8 cellular contexts compared by ENCODE assay signal in the genomic region with DNA sequence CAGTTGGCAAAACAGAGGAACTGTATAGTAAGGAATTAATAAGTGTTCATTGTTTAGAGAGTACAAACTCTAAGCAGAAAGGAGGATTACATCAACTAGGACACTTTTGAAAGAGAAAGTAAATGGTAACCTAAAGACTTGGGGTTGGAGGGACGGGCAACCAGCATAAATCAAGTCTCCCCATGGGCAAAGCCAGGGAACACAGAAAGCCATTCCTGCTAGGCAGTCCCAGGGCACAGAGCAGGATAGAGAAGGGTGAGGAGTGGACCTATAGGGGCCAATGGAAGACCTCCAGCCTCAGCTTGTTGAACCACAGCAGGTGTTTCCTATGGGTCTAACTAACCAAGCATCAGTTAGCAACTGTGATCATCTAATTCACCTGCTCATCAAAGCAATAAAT. TPM values are rescaled to one million over a fixed set of nuclear protein-coding genes. Genes with fewer than 3 reads are reported as not detected.
DNase-seq lines count a peak whose midpoint lies in the region; ATAC-seq, FAIRE-seq and TF ChIP-seq lines count a peak whose summit lies in the region.

No MANE protein-coding gene starts in this region.

- no peak for TF ChIP-seq EP300 in GM12878 (IDR thresholded peaks at IDR 0.05; ENCODE audit: borderline replicate concordance in 1 of 2, control insufficient read depth in 1 of 2, low read depth in 2 of 2, low read length in 2 of 2)

- H3K36me3 ChIP-seq in GM12878 (ENCODE audit: control insufficient read depth in 2 of 2, insufficient read depth in 2 of 2, low read length in 1 of 2): no peaks in the 10 kb centered on the region
- no peaks in the 10 kb centered on the region for H3K36me3 ChIP-seq in esophagus squamous epithelium

- SMC1A ChIA-PET in GM12878 (lab: Charles Lee; ENCODE audit: uncharacterized antibody, unreplicated experiment): interaction anchor here (0.6 to 2.2 kb wide), 5 partner anchors 9 to 53 kb away, joined by 4 to 10 read pairs (median 6); partner anchors contain the start of gene ERAP1

- intact Hi-C loops in GM12878 (cut with micrococcal nuclease; ENCODE audit: unreplicated experiment) (loop anchor here (1.0 kb wide), 1 partner anchor 9 kb away; no protein-coding TSS in a partner anchor), esophagus squamous epithelium (cut with DNase I) (no loop called here)

- FAIRE-seq in GM12878 (lab: Jason Lieb, UNC): no peak

- H3K27me3 ChIP-seq in GM12878 (replicated peaks in 1 of 2; ENCODE audit: control insufficient read depth in 2 of 2, insufficient read depth in 2 of 2, low read length in 1 of 2): no peaks in the 10 kb centered on the region
- peaks cover 0 to 19% (median 0%) of the 10 kb centered on the region in 4 donors for H3K27me3 ChIP-seq in esophagus squamous epithelium

- RAD21 ChIA-PET in GM12878 (lab: Charles Lee; ENCODE audit: unreplicated experiment): interaction anchor here (0.6 to 1.2 kb wide), 4 partner anchors 11 to 116 kb away, joined by 3 to 6 read pairs (median 4); no protein-coding TSS in a partner anchor

- ATAC-seq in GM21390 (IDR thresholded peaks at IDR 0.05; ENCODE audit: unreplicated experiment) (peak; percentile 37), HG03378 (IDR thresholded peaks at IDR 0.05; ENCODE audit: unreplicated experiment) (peak; percentile 29), GM12878 (peak; percentile 73)

- peak overlapping the region; percentile 72 for H3K9ac ChIP-seq in GM12878 (ENCODE audit: control insufficient read depth, insufficient read depth, low read length)

- H3K9me3 ChIP-seq in GM12878 (replicated peaks; ENCODE audit: control insufficient read depth, insufficient read depth, low read length): no peaks in the 10 kb centered on the region
- H3K9me3 ChIP-seq in esophagus squamous epithelium: no peaks in the 10 kb centered on the region

- in situ Hi-C loops in GM12878 (cut with MboI): no loop called here

- H2AFZ ChIP-seq in GM12878 (ENCODE audit: control insufficient read depth, low read depth, low read length): peak overlapping the region; percentile 98

- CTCF ChIA-PET in GM12878 (lab: Yijun Ruan, JAX): interaction anchor here (1.2 to 2.8 kb wide), 5 partner anchors 12 to 344 kb away, joined by 3 to 10 read pairs (median 5); no protein-coding TSS in a partner anchor

- BruUV-seq in GM12878 (replicated peaks; lab: Mats Ljungman, UMichigan): no TSS peak

- H3K4me2 ChIP-seq in GM12878 (ENCODE audit: control insufficient read depth, insufficient read depth): peak overlapping the region; percentile 100

- DNase-seq in GM12865 (ENCODE audit: low read depth) (peak; percentile 26), GM12878 (ENCODE audit: low read depth, low spot score) (no peak), glomerular visceral epithelial cell (ENCODE audit: extremely low spot score) (no peak), esophagus squamous epithelium (lab: John Stamatoyannopoulos, UW) (no peak), NCI-H2196 (lab: John Stamatoyannopoulos, UW; ENCODE audit: unreplicated experiment) (no peak)
- no peak for DNase-seq in activated effector memory CD4-positive, alpha-beta T cell treated with anti-CD3 and anti-CD28 coated beads, Interleukin-2, amount 50 U/mL, for 16 hours

- no peaks in the 10 kb centered on the region for H4K20me1 ChIP-seq in GM12878 (ENCODE audit: control insufficient read depth, insufficient read depth)

- H3K27ac ChIP-seq in GM12878 (ENCODE audit: control insufficient read depth, insufficient read depth) (peak overlapping the region; percentile 82), esophagus squamous epithelium (peak overlapping the region in 1 of 4 donors; percentile 35)

- peaks cover 15% of the 10 kb centered on the region for H3K4me1 ChIP-seq in GM12878 (ENCODE audit: control insufficient read depth, insufficient read depth, low read length)
- H3K4me1 ChIP-seq in esophagus squamous epithelium: peaks cover 0 to 28% (median 0%) of the 10 kb centered on the region in 3 donors

- TF ChIP-seq POLR2A in GM12878 (IDR thresholded peaks at IDR 0.05; ENCODE audit: low read depth, low read length) (no peak), esophagus squamous epithelium (IDR thresholded peaks at IDR 0.05) (no peak)

- 57% methylated on average over 1 of the region's 1 CpG for WGBS in GM12878 (ENCODE audit: insufficient coverage, insufficient replicate concordance, low lambda C conversion rate, missing lambda C conversion rate)
- WGBS in esophagus squamous epithelium, 2 donors: 33 to 50% methylated on average over 1 of the region's 1 CpG

- H3K4me3 ChIP-seq in GM12865 (ENCODE audit: low read depth, low read length): peak overlapping the region; percentile 65
- peak overlapping the region; percentile 53 for H3K4me3 ChIP-seq in GM12878
- peak overlapping the region in 1 of 4 donors; percentile 31 for H3K4me3 ChIP-seq in esophagus squamous epithelium

- no peaks in the 10 kb centered on the region for H3K79me2 ChIP-seq in GM12878 (ENCODE audit: control insufficient read depth, insufficient read depth, low read length)

- POLR2A ChIA-PET in GM12878 (lab: Charles Lee): interaction anchor here (0.8 to 1.1 kb wide), 3 partner anchors 9 to 66 kb away, joined by 3 to 8 read pairs (median 3); partner anchors contain the start of gene ERAP1

- TF ChIP-seq RAD21 in GM12878 (IDR thresholded peaks at IDR 0.05; ENCODE audit: insufficient read depth, low read depth, low read length): no peak

- TF ChIP-seq CTCF in GM12865 (IDR thresholded peaks at IDR 0.05; ENCODE audit: insufficient read depth, low read depth, low read length, missing control alignments): no peak
- TF ChIP-seq CTCF in GM12878 (IDR thresholded peaks at IDR 0.05 in 2 of 3, conservative IDR thresholded peaks at IDR 0.05 in 1 of 3; ENCODE audit: control insufficient read depth in 2 of 3, extremely low read depth in 1 of 3, insufficient read depth in 1 of 3, low read depth in 3 of 3, low read length in 3 of 3): no peak
- TF ChIP-seq CTCF in esophagus squamous epithelium (IDR thresholded peaks at IDR 0.05): no peak

TF ChIP-seq in GM12878, 131 proteins besides CTCF, POLR2A, EP300 and RAD21:
- TF ChIP-seq, protein P1, sequence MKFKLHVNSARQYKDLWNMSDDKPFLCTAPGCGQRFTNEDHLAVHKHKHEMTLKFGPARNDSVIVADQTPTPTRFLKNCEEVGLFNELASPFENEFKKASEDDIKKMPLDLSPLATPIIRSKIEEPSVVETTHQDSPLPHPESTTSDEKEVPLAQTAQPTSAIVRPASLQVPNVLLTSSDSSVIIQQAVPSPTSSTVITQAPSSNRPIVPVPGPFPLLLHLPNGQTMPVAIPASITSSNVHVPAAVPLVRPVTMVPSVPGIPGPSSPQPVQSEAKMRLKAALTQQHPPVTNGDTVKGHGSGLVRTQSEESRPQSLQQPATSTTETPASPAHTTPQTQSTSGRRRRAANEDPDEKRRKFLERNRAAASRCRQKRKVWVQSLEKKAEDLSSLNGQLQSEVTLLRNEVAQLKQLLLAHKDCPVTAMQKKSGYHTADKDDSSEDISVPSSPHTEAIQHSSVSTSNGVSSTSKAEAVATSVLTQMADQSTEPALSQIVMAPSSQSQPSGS (IDR thresholded peaks at IDR 0.05; ENCODE audit: low read length): no peak
- TF ChIP-seq ZZZ3 (IDR thresholded peaks at IDR 0.05; ENCODE audit: control insufficient read depth, insufficient read length, low read depth): no peak
TF ChIP-seq in GM12878: peak in this region for 0.

RNA-seq across cellular contexts. Expression of gene ERAP1, which starts 9.2 kb away (rescaled TPM):
- 200 and 221 TPM in 2 replicates for total RNA-seq in GM12878 (2013; cell fraction: nucleolus; rRNA removed)
- total RNA-seq in GM12878 (2014; rRNA removed) (57.4 and 63.4 TPM in 2 replicates), GM12878 (2014; rRNA removed; fragmentation: Illumina TruSeq; extraction: Trizol) (63.2 and 64.9 TPM in 2 replicates), GM12878 (2021) (85.8 and 89.6 TPM in 2 replicates), esophagus squamous epithelium (10 to 100 TPM; 17.7 to 28.2 (median 20.9) TPM)
- polyA plus RNA-seq in GM12878 (2011; ENCODE audit: low read depth): 29.9 TPM
- polyA plus RNA-seq in GM12878 (2011; rRNA removed) (76.2 and 90.7 TPM in 2 replicates), GM12878 (2014; fragmentation: Illumina TruSeq; extraction: Trizol) (76.6 and 98.1 TPM in 2 replicates), GM12878 (2014; fragmentation: Nextera tagmentation; extraction: Ambion mirVana) (1 to 10 TPM; 6.9 to 9.0 TPM), GM12878 (2014; rRNA removed) (47.4 and 47.9 TPM in 2 replicates), GM12878 (2016; fragmentation: Nextera tagmentation; extraction: Ambion mirVana) (10 to 100 TPM; 45.5 to 53.3 TPM)
- polyA plus RNA-seq in GM12878 (2011; cell fraction: cytosol; rRNA removed): 79.7 and 104 TPM in 2 replicates
- polyA plus RNA-seq in GM12878 (2011; cell fraction: nucleus; rRNA removed): 118 and 121 TPM in 2 replicates
- polyA plus RNA-seq in GM12878 (2012): 36.7 and 41.1 TPM in 2 replicates
- polyA minus RNA-seq in GM12878 (2011; rRNA and poly(A)+ RNA removed): 131 and 370 TPM in 2 replicates
- polyA minus RNA-seq in GM12878 (2011; cell fraction: cytosol; rRNA and poly(A)+ RNA removed): 30.1 and 34.2 TPM in 2 replicates
- polyA minus RNA-seq in GM12878 (2011; cell fraction: nucleus; rRNA and poly(A)+ RNA removed): 43.2 and 78.0 TPM in 2 replicates

RNA-seq across cellular contexts. Expression of gene ERAP2, which starts 59.3 kb away (rescaled TPM):
- 386 and 388 TPM in 2 replicates for total RNA-seq in GM12878 (2013; cell fraction: nucleolus; rRNA removed)
- total RNA-seq in GM12878 (2014; rRNA removed) (12.0 and 16.5 TPM in 2 replicates), GM12878 (2014; rRNA removed; fragmentation: Illumina TruSeq; extraction: Trizol) (17.8 and 19.4 TPM in 2 replicates), GM12878 (2021) (11.2 and 12.3 TPM in 2 replicates), esophagus squamous epithelium (10 to 100 TPM in 3 of 4 donors, 1 to 10 TPM in 1; 5.7 to 20.9 (median 13.7) TPM)
- 5.1 TPM for polyA plus RNA-seq in GM12878 (2011; ENCODE audit: low read depth)
- polyA plus RNA-seq in GM12878 (2011; rRNA removed) (28.7 and 35.5 TPM in 2 replicates), GM12878 (2014; fragmentation: Illumina TruSeq; extraction: Trizol) (11.5 and 16.0 TPM in 2 replicates), GM12878 (2014; fragmentation: Nextera tagmentation; extraction: Ambion mirVana) (1 to 10 TPM; 4.0 to 4.3 TPM), GM12878 (2014; rRNA removed) (7.7 and 12.6 TPM in 2 replicates), GM12878 (2016; fragmentation: Nextera tagmentation; extraction: Ambion mirVana) (1 to 10 TPM; 7.6 to 9.5 TPM)
- 11.2 and 12.6 TPM in 2 replicates for polyA plus RNA-seq in GM12878 (2011; cell fraction: cytosol; rRNA removed)
- 38.6 and 38.7 TPM in 2 replicates for polyA plus RNA-seq in GM12878 (2011; cell fraction: nucleus; rRNA removed)
- polyA plus RNA-seq in GM12878 (2012): 7.5 and 7.9 TPM in 2 replicates
- polyA minus RNA-seq in GM12878 (2011; rRNA and poly(A)+ RNA removed): 56.5 and 63.2 TPM in 2 replicates
- 12.3 and 12.4 TPM in 2 replicates for polyA minus RNA-seq in GM12878 (2011; cell fraction: cytosol; rRNA and poly(A)+ RNA removed)
- 89.2 and 126 TPM in 2 replicates for polyA minus RNA-seq in GM12878 (2011; cell fraction: nucleus; rRNA and poly(A)+ RNA removed)
